Comparison of ENCODE assay signal across 9 cellular contexts in the genomic region with DNA sequence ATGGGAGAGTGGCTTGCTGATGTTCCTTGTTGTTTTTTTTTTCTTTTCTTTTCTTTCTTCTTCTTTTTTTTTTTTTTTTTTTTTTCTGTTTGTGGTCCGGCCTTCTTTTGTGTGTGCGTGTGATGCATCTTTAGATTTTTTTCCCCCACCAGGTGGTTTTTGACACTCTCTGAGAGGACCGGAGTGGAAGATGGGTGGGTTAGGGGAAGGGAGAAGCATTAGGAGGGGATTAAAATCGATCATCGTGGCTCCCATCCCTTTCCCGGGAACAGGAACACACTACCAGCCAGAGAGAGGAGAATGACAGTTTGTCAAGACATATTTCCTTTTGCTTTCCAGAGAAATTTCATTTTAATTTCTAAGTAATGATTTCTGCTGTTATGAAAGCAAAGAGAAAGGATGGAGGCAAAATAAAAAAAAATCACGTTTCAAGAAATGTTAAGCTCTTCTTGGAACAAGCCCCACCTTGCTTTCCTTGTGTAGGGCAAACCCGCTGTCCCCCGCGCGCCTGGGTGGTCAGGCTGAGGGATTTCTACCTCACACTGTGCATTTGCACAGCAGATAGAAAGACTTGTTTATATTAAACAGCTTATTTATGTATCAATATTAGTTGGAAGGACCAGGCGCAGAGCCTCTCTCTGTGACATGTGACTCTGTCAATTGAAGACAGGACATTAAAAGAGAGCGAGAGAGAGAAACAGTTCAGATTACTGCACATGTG. TPM values are rescaled to one million over a fixed set of nuclear protein-coding genes. Genes with fewer than 3 reads are reported as not detected.
DNase-seq lines count a peak whose midpoint lies in the region; ATAC-seq lines count a peak whose summit lies in the region.
"Had no signal": no experiment of that assay in that cellular context is flagged by ENCODE, and none has a peak within 500 bp of the region (broad histone marks: within the 10 kb centered on the region; RNA-seq: fewer than 3 reads in every experiment).

No MANE protein-coding gene starts in this region.

- no peak overlapping the region for H2BK12ac ChIP-seq in neuronal stem cell (ENCODE audit: low read length)

- peak overlapping the region in 3 of 4 donors; percentile 9 to 81 (median 72) for H3K4me3 Mint-ChIP-seq in CD4-positive, CD25-positive, alpha-beta regulatory T cell
- peak overlapping the region; percentile 74 for H3K4me3 Mint-ChIP-seq in central memory CD8-positive, alpha-beta T cell

- peaks cover 74% of the 10 kb centered on the region for H3K27me3 Mint-ChIP-seq in CD4-positive, CD25-positive, alpha-beta regulatory T cell
- H3K27me3 Mint-ChIP-seq in central memory CD8-positive, alpha-beta T cell = peaks cover 86% of the 10 kb centered on the region

- no peak overlapping the region for H2BK15ac ChIP-seq in neuronal stem cell (ENCODE audit: low read length)

- no peaks in the 10 kb centered on the region for H3K36me3 ChIP-seq in CD4-positive, CD25-positive, alpha-beta regulatory T cell (ENCODE audit: control insufficient read depth, insufficient read depth, low read length)
- H3K36me3 ChIP-seq in HUES6 (ENCODE audit: control insufficient read depth, insufficient read depth, low read length) = no peaks in the 10 kb centered on the region
- H3K36me3 ChIP-seq in neuronal stem cell (replicated peaks in 1 of 2; ENCODE audit: control insufficient read depth in 2 of 2, insufficient read depth in 2 of 2, low read length in 2 of 2) = no peaks in the 10 kb centered on the region

- H3K27me3 ChIP-seq in CD4-positive, CD25-positive, alpha-beta regulatory T cell (ENCODE audit: control insufficient read depth, insufficient read depth, low read length) = peaks cover 45% of the 10 kb centered on the region
- H3K27me3 ChIP-seq in HUES6 (ENCODE audit: control insufficient read depth, insufficient read depth, low read length) = peaks cover 87% of the 10 kb centered on the region
- H3K27me3 ChIP-seq in neuronal stem cell (ENCODE audit: control insufficient read depth in 3 of 3, insufficient read depth in 3 of 3, low read depth in 1 of 3, low read length in 3 of 3) = peaks cover 22 to 93% (median 44%) of the 10 kb centered on the region in 3 experiments

- H2BK5ac ChIP-seq in neuronal stem cell (ENCODE audit: low read length) = peak overlapping the region; percentile 42

- no peak overlapping the region for H3K27ac ChIP-seq in CD4-positive, CD25-positive, alpha-beta regulatory T cell (ENCODE audit: insufficient read depth, low read length, poor library complexity, severe bottlenecking)
- H3K27ac ChIP-seq in HUES6 (ENCODE audit: low read depth, low read length) = no peak overlapping the region
- no peak overlapping the region for H3K27ac ChIP-seq in neuronal stem cell (replicated peaks; ENCODE audit: low read length)

- no CpG with 5 or more reads among the region's 13 CpGs for WGBS in neuronal stem cell (ENCODE audit: extremely low coverage in 2 of 2, insufficient read length in 2 of 2, insufficient replicate concordance in 1 of 2), 2 donors

- no peak overlapping the region for H2AK5ac ChIP-seq in neuronal stem cell (ENCODE audit: low read depth, low read length)

- no peak overlapping the region for H3K14ac ChIP-seq in neuronal stem cell (ENCODE audit: low read length)

- H3K27ac Mint-ChIP-seq in CD4-positive, CD25-positive, alpha-beta regulatory T cell = no peak overlapping the region
- H3K27ac Mint-ChIP-seq in central memory CD8-positive, alpha-beta T cell (ENCODE audit: low read depth) = no peak overlapping the region

- H3K4me1 ChIP-seq in CD4-positive, CD25-positive, alpha-beta regulatory T cell (ENCODE audit: control insufficient read depth, insufficient read depth, low read length, poor library complexity, severe bottlenecking) = peaks cover 19% of the 10 kb centered on the region
- H3K4me1 ChIP-seq in HUES6 (ENCODE audit: control insufficient read depth, insufficient read depth, low read length) (peaks cover 5% of the 10 kb centered on the region), neuronal stem cell (ENCODE audit: control insufficient read depth in 2 of 2, insufficient read depth in 1 of 2, low read depth in 1 of 2, low read length in 2 of 2) (peaks cover 4 to 6% of the 10 kb centered on the region in 2 donors)

- no peaks in the 10 kb centered on the region for H3K9me3 ChIP-seq in CD4-positive, CD25-positive, alpha-beta regulatory T cell (ENCODE audit: control insufficient read depth in 2 of 2, low read length in 2 of 2)
- 0 out of 2 replicates have a peak, but pooled peaks cover 3% of the 10 kb centered on the region for H3K9me3 ChIP-seq in HUES6 (ENCODE audit: control insufficient read depth, insufficient read depth, low read depth, low read length)
- H3K9me3 ChIP-seq in neuronal stem cell (replicated peaks in 1 of 2; ENCODE audit: control insufficient read depth in 2 of 2, insufficient read depth in 1 of 2, low read depth in 1 of 2, low read length in 2 of 2) = peaks cover 0 to 7% of the 10 kb centered on the region in 2 donors

- ATAC-seq in CD4-positive, CD25-positive, alpha-beta regulatory T cell (ENCODE audit: low read depth in 2 of 2) = no peak
- no peak for ATAC-seq in central memory CD8-positive, alpha-beta T cell (replicated peaks; ENCODE audit: extremely low read depth, poor library complexity, severe bottlenecking)
- ATAC-seq in HG02852 (IDR thresholded peaks at IDR 0.05; ENCODE audit: unreplicated experiment) (no peak), HG02885 (IDR thresholded peaks at IDR 0.05; ENCODE audit: poor library complexity, unreplicated experiment) (no peak)

- H3K9ac ChIP-seq in HUES6 (ENCODE audit: low read length) (no peak overlapping the region), neuronal stem cell (ENCODE audit: low read depth, low read length, poor library complexity) (no peak overlapping the region)

- DNase-seq in CD4-positive, CD25-positive, alpha-beta regulatory T cell = no peak
- no peak for DNase-seq in central memory CD8-positive, alpha-beta T cell (ENCODE audit: low spot score in 2 of 2)
- DNase-seq in neuronal stem cell (ENCODE audit: low spot score) (no peak), NCI-H748 treated with DMSO at 0.1 percent for 48 hours (lab: John Stamatoyannopoulos, UW) (no peak)
- DNase-seq in activated CD8-positive, alpha-beta memory T cell treated with anti-CD3 and anti-CD28 coated beads for 24 hours = no peak
- DNase-seq: HCEC 1CT had no signal

- no peak overlapping the region for H2AFZ ChIP-seq in neuronal stem cell (ENCODE audit: low read length)

- no peak overlapping the region for H4K8ac ChIP-seq in neuronal stem cell (ENCODE audit: low read depth, low read length)

- peak overlapping the region; percentile 52 for H3K4me2 ChIP-seq in neuronal stem cell (ENCODE audit: insufficient read depth, low read length, poor library complexity, severe bottlenecking)

- no peak overlapping the region for H3K18ac ChIP-seq in neuronal stem cell (ENCODE audit: low read length)

- peaks cover 0 to 4% (median 0%) of the 10 kb centered on the region in 7 donors for H3K9me3 Mint-ChIP-seq in CD4-positive, CD25-positive, alpha-beta regulatory T cell
- H3K9me3 Mint-ChIP-seq in central memory CD8-positive, alpha-beta T cell = no peaks in the 10 kb centered on the region

- H3K36me3 Mint-ChIP-seq in CD4-positive, CD25-positive, alpha-beta regulatory T cell = no peaks in the 10 kb centered on the region
- peaks cover 7% of the 10 kb centered on the region for H3K36me3 Mint-ChIP-seq in central memory CD8-positive, alpha-beta T cell (ENCODE audit: insufficient read depth)

- H2BK120ac ChIP-seq in neuronal stem cell (ENCODE audit: low read depth, low read length) = no peak overlapping the region

- H4K91ac ChIP-seq in neuronal stem cell (ENCODE audit: low read depth, low read length, poor library complexity) = no peak overlapping the region

- no peak overlapping the region for H3K23ac ChIP-seq in neuronal stem cell (ENCODE audit: low read depth, low read length, poor library complexity)

- H3K4me1 Mint-ChIP-seq in CD4-positive, CD25-positive, alpha-beta regulatory T cell = peaks cover 0 to 21% (median 3%) of the 10 kb centered on the region in 4 donors
- peaks cover 19% of the 10 kb centered on the region for H3K4me1 Mint-ChIP-seq in central memory CD8-positive, alpha-beta T cell

- H3K79me1 ChIP-seq in neuronal stem cell (ENCODE audit: low read depth, low read length) = peaks cover 3% of the 10 kb centered on the region

- H3K4ac ChIP-seq in neuronal stem cell (ENCODE audit: low read length) = no peak overlapping the region

- H3K4me3 ChIP-seq in CD4-positive, CD25-positive, alpha-beta regulatory T cell (ENCODE audit: low read depth, low read length) = no peak overlapping the region
- H3K4me3 ChIP-seq in HUES6 (ENCODE audit: low read depth, low read length) (peak overlapping the region; percentile 29; the same call in 1 of the 2 replicates), neuronal stem cell (ENCODE audit: low read length in 2 of 2) (no peak overlapping the region)

RNA-seq across cellular contexts. Expression of a gene that starts 2.2 kb away (rescaled TPM):
- total RNA-seq in CD4-positive, CD25-positive, alpha-beta regulatory T cell = 0.17 TPM
- polyA plus RNA-seq in CD4-positive, CD25-positive, alpha-beta regulatory T cell = not detected
- polyA plus RNA-seq in neuronal stem cell (2013, experiment 1 of 2) = 0.06 TPM
- 0.03 TPM for polyA plus RNA-seq in neuronal stem cell (2013, experiment 2 of 2)
